In the genomic region with DNA sequence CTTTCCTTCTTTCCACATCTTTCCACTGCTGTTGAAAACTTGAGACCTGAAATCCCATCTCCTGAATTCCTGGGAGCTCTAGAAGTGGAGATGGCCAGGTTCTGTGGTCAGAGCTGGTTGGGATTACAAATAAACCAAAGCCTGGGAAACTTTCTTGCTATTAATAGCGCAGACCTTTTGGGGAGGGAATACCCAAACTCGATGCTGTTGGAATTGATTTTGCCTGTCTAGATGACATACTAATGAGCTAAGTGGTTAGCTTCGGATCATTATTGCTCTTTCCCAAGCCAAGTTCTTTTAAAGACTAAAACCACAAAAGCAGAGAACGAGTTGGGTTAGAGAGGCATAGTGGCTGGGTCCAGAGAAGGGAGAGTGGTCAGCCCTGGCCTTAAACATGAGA, we compare ENCODE assay signal across 16 cellular contexts.
A peak's percentile ranks its signal among the peaks of the same experiment; 100 is the strongest.
DNase-seq lines count a peak whose midpoint lies in the region; ATAC-seq and TF ChIP-seq lines count a peak whose summit lies in the region.
"Had no signal": no experiment of that assay in that cellular context is flagged by ENCODE, and none has a peak within 500 bp of the region (broad histone marks: within the 10 kb centered on the region; RNA-seq: fewer than 3 reads in every experiment).

No MANE protein-coding gene starts in this region.

- H3K4me3 ChIP-seq in AG04449 (ENCODE audit: low read depth, low read length) (no peak overlapping the region), HCT116 (replicated peaks in 1 of 2; ENCODE audit: low read depth in 1 of 2, low read length in 2 of 2) (no peak overlapping the region), MM.1S (ENCODE audit: low read length) (no peak overlapping the region)

- POLR2A ChIA-PET in AG04449 (lab: Yijun Ruan, JAX) (no interaction called here), HCT116 (lab: Charles Lee) (no interaction called here)

- no peak for TF ChIP-seq RAD21 in HCT116 (IDR thresholded peaks at IDR 0.05; ENCODE audit: low read depth)

- intact Hi-C loops in HCT116 (cut with micrococcal nuclease), result no loop called here

- no peak for TF ChIP-seq POLR2A in HCT116 (IDR thresholded peaks at IDR 0.05; ENCODE audit: borderline replicate concordance, extremely low read depth, insufficient read depth, insufficient read length)

- no peaks in the 10 kb centered on the region for H3F3A ChIP-seq in MM.1S (ENCODE audit: insufficient read depth, low read length)

- H3K36me3 ChIP-seq in HCT116 (ENCODE audit: control insufficient read depth in 1 of 2, insufficient read depth in 2 of 2, low read length in 2 of 2) (peaks cover 4 to 14% of the 10 kb centered on the region in 2 experiments), MM.1S (replicated peaks; ENCODE audit: insufficient read depth, low read length) (no peaks in the 10 kb centered on the region)

- H3K27me3 ChIP-seq in HCT116 (ENCODE audit: insufficient read depth, low read length) (no peaks in the 10 kb centered on the region), MM.1S (replicated peaks; ENCODE audit: insufficient read depth, low read length) (no peaks in the 10 kb centered on the region)

- H2AFZ ChIP-seq in HCT116 (ENCODE audit: low read depth, low read length, poor library complexity, severe bottlenecking), result no peak overlapping the region
- no peak overlapping the region for H2AFZ ChIP-seq in MM.1S (ENCODE audit: low read length)

- TF ChIP-seq CTCF in AG04449 (IDR thresholded peaks at IDR 0.05; ENCODE audit: insufficient read depth, low read length, missing control alignments) (no peak), HCT116 (IDR thresholded peaks at IDR 0.05 in 2 of 3, conservative IDR thresholded peaks at IDR 0.05 in 1 of 3; ENCODE audit: borderline replicate concordance in 1 of 3, insufficient read depth in 1 of 3, low read depth in 2 of 3, low read length in 2 of 3) (no peak), chondrocyte (IDR thresholded peaks at IDR 0.05) (no peak), nephron progenitor cell (IDR thresholded peaks at IDR 0.05) (no peak), MM.1S (IDR thresholded peaks at IDR 0.05; ENCODE audit: low read length) (no peak)

- DNase-seq in AG04449 (ENCODE audit: low read depth, low spot score), result peak; percentile 88
- no peak for DNase-seq in HCT116 (ENCODE audit: low read depth, low spot score)
- no peak for DNase-seq in chondrocyte (ENCODE audit: low spot score)
- DNase-seq in nephron progenitor cell, result no peak
- DNase-seq in central memory CD4-positive, alpha-beta T cell, result no peak
- DNase-seq in MM.1S, result no peak
- no peak for DNase-seq in COR-L47 (lab: John Stamatoyannopoulos, UW)
- DNase-seq in NCI-H1694 (lab: John Stamatoyannopoulos, UW), result no peak
- DNase-seq: activated CD8-positive, alpha-beta T cell treated with anti-CD3 and anti-CD28 coated beads for 36 hours; activated naive CD4-positive, alpha-beta T cell; cerebellar nuclear complex; DND-41; immature natural killer cell; MV-4-11; naive thymus-derived CD4-positive, alpha-beta T cell had no signal

- H3K9me2 ChIP-seq in HCT116 (ENCODE audit: insufficient read depth) (no peaks in the 10 kb centered on the region), MM.1S (replicated peaks; ENCODE audit: insufficient read depth, low read length) (no peaks in the 10 kb centered on the region)

- peaks cover 97% of the 10 kb centered on the region for H3K79me2 ChIP-seq in HCT116 (ENCODE audit: insufficient read depth, low read length)
- no peaks in the 10 kb centered on the region for H3K79me2 ChIP-seq in MM.1S (ENCODE audit: low read length)

- H3K27ac Mint-ChIP-seq in chondrocyte (ENCODE audit: unreplicated experiment), result peak overlapping the region; percentile 87
- H3K27ac Mint-ChIP-seq in nephron progenitor cell, result peak overlapping the region; percentile 94
- H3K27ac Mint-ChIP-seq: activated CD8-positive, alpha-beta T cell treated with anti-CD3 and anti-CD28 coated beads for 36 hours; immature natural killer cell; naive thymus-derived CD4-positive, alpha-beta T cell; T-helper 2 cell treated with Interferon-gamma antibody and Interleukin-4, amounts not matched to agents 5 μg/mL and 100 μg/mL, for 36 hours had no signal

- H3K27me3 Mint-ChIP-seq in chondrocyte (ENCODE audit: low read depth), result no peaks in the 10 kb centered on the region
- H3K27me3 Mint-ChIP-seq in nephron progenitor cell (ENCODE audit: low read depth, poor library complexity), result peaks cover 7% of the 10 kb centered on the region

- CTCF ChIA-PET in AG04449 (lab: Yijun Ruan, JAX) (no interaction called here), HCT116 (lab: Charles Lee) (interaction anchor here (1.4 kb wide), 1 partner anchor 359 kb away, joined by 3 read pairs; no protein-coding TSS in a partner anchor)

- H3K4me1 ChIP-seq in HCT116 (ENCODE audit: control insufficient read depth in 1 of 2, insufficient read depth in 2 of 2, low read length in 2 of 2), result peaks cover 68 to 78% of the 10 kb centered on the region in 2 experiments
- H3K4me1 ChIP-seq in MM.1S (ENCODE audit: low read length), result no peaks in the 10 kb centered on the region

- H4K20me1 ChIP-seq in HCT116 (ENCODE audit: insufficient read depth) (peaks cover 30% of the 10 kb centered on the region), MM.1S (ENCODE audit: insufficient read depth, low read length) (no peaks in the 10 kb centered on the region)

- H3K4me3 Mint-ChIP-seq in chondrocyte (ENCODE audit: unreplicated experiment) (peak overlapping the region; percentile 14), nephron progenitor cell (no peak overlapping the region)
- H3K4me3 Mint-ChIP-seq: activated CD8-positive, alpha-beta T cell treated with anti-CD3 and anti-CD28 coated beads for 36 hours; immature natural killer cell; naive thymus-derived CD4-positive, alpha-beta T cell; T-helper 2 cell treated with Interferon-gamma antibody and Interleukin-4, amounts not matched to agents 5 μg/mL and 100 μg/mL, for 36 hours had no signal

- H3K9me3 Mint-ChIP-seq in chondrocyte (ENCODE audit: low read depth) (no peaks in the 10 kb centered on the region), nephron progenitor cell (no peaks in the 10 kb centered on the region)
- H3K9me3 Mint-ChIP-seq: activated CD8-positive, alpha-beta T cell treated with anti-CD3 and anti-CD28 coated beads for 36 hours; immature natural killer cell; T-helper 2 cell treated with Interferon-gamma antibody and Interleukin-4, amounts not matched to agents 5 μg/mL and 100 μg/mL, for 36 hours had no signal

- BruUV-seq in HCT116 (replicated peaks; lab: Mats Ljungman, UMichigan), result no TSS peak

- H3K9me3 ChIP-seq in HCT116 (ENCODE audit: control insufficient read depth in 1 of 2, insufficient read depth in 1 of 2, low read depth in 1 of 2, low read length in 2 of 2), result no peaks in the 10 kb centered on the region
- H3K9me3 ChIP-seq in MM.1S (replicated peaks; ENCODE audit: insufficient read depth, low read length), result no peaks in the 10 kb centered on the region

- H3K4me1 Mint-ChIP-seq in chondrocyte (ENCODE audit: low read depth) (peaks cover 64% of the 10 kb centered on the region), nephron progenitor cell (peaks cover 63% of the 10 kb centered on the region)

- peaks cover under 1% of the 10 kb centered on the region for H3K36me3 Mint-ChIP-seq in chondrocyte (ENCODE audit: low read depth)
- H3K36me3 Mint-ChIP-seq in nephron progenitor cell (ENCODE audit: low read depth), result peaks cover 12% of the 10 kb centered on the region
- H3K36me3 Mint-ChIP-seq: immature natural killer cell had no signal

- H3K4me2 ChIP-seq in HCT116 (ENCODE audit: low read length) (no peak overlapping the region), MM.1S (ENCODE audit: low read depth, low read length) (no peak overlapping the region)

- H3K27ac ChIP-seq in HCT116 (ENCODE audit: low read depth, low read length), result 0 out of 2 replicates have a peak overlapping the region, but pooled peaks have one; percentile 6
- no peak overlapping the region for H3K27ac ChIP-seq in MM.1S (ENCODE audit: low read length)

- RAD21 ChIA-PET in HCT116 (lab: Charles Lee; ENCODE audit: low non-redundant PET in 1 of 2, low total read pairs in 2 of 2, uncharacterized antibody in 2 of 2, unreplicated experiment in 2 of 2), result no interaction called here

- ATAC-seq in HCT116, result no peak
- ATAC-seq: activated CD8-positive, alpha-beta T cell treated with anti-CD3 and anti-CD28 coated beads for 36 hours; naive thymus-derived CD4-positive, alpha-beta T cell had no signal

- H3K9ac ChIP-seq in HCT116 (ENCODE audit: low read length) (no peak overlapping the region), MM.1S (ENCODE audit: low read length) (no peak overlapping the region)

TF ChIP-seq in HCT116, 20 proteins besides CTCF, POLR2A, EP300 and RAD21:
- TF ChIP-seq EZH2 (IDR thresholded peaks at IDR 0.05) (no peak), ZFX (IDR thresholded peaks at IDR 0.05) (no peak), JUND (IDR thresholded peaks at IDR 0.05) (no peak)
TF ChIP-seq in HCT116: peak in this region for 0.
